Comparison of ENCODE assay signal across 21 cellular contexts in genomic region chr21:16976132-16976666, GRCh38.
DNase-seq lines count a peak whose midpoint lies in the region; TF ChIP-seq lines count a peak whose summit lies in the region.
"Had no signal": no experiment of that assay in that cellular context is flagged by ENCODE, and none has a peak within 500 bp of the region (broad histone marks: within the 10 kb centered on the region; RNA-seq: fewer than 3 reads in every experiment).

No MANE protein-coding gene starts in this region.

- in situ Hi-C loops in astrocyte of the spinal cord (cut with HindIII; ENCODE audit: low sequenced_read_pairs), result no loop called here

- H3K4me3 ChIP-seq in astrocyte of the spinal cord (ENCODE audit: low read depth, low read length), result no peak overlapping the region
- H3K4me3 ChIP-seq in fibroblast of mammary gland (ENCODE audit: control insufficient read depth, low read depth, low read length), result no peak overlapping the region
- H3K4me3 ChIP-seq: body of pancreas, colonic mucosa, gastroesophageal sphincter had no signal

- TF ChIP-seq CTCF in astrocyte of the spinal cord (IDR thresholded peaks at IDR 0.05; ENCODE audit: low read depth, low read length) (no peak), fibroblast of mammary gland (conservative IDR thresholded peaks at IDR 0.05; ENCODE audit: control insufficient read depth, insufficient read depth, low read depth, low read length) (no peak)

- DNase-seq in NCI-H2107 treated with DMSO at 0.1 percent for 48 hours (lab: John Stamatoyannopoulos, UW; ENCODE audit: unreplicated experiment), result peak; percentile 69
- peak; percentile 14 for DNase-seq in astrocyte of the spinal cord (ENCODE audit: low read depth, low spot score)
- peak; percentile 7 for DNase-seq in fibroblast of mammary gland (ENCODE audit: low read depth)
- peak; percentile 18 for DNase-seq in retina
- no peak for DNase-seq in OCI-M1 (lab: John Stamatoyannopoulos, UW)
- DNase-seq in activated CD4-positive, CD25-positive, alpha-beta regulatory T cell treated with anti-CD3 and anti-CD28 coated beads, Interleukin-2, amount 50 U/mL, for 72 hours, result no peak
- no peak for DNase-seq in activated CD8-positive, alpha-beta memory T cell treated with anti-CD3 and anti-CD28 coated beads, Interleukin-2, amount 50 U/mL, for 48 hours
- DNase-seq: activated CD8-positive, alpha-beta memory T cell treated with anti-CD3 and anti-CD28 coated beads for 24 hours; activated T-cell treated with anti-CD3 and anti-CD28 coated beads, Interleukin-2, amount 50 U/mL, for 48 hours; AML-193; body of pancreas; colonic mucosa; DND-41; H7; Karpas-422; NCI-H2029; NCI-H510A treated with DMSO at 0.1 percent for 48 hours; stimulated activated CD4-positive, alpha-beta T cell treated with anti-CD3 and anti-CD28 coated beads, Interleukin-4, amount 100 ng/mL, for 4 hours; stimulated activated naive CD8-positive, alpha-beta T cell treated with anti-CD3 and anti-CD28 coated beads, Interleukin-15, amount 100 ng/mL, for 72 hours; trophoblast cell had no signal

Comparison
In these comparisons a context has a peak if more than half of its experiments do, and no peak if none do; other contexts are left out.
1. DNase-seq: peak in NCI-H2107 treated with DMSO at 0.1 percent for 48 hours (single experiment), astrocyte of the spinal cord (single experiment), fibroblast of mammary gland (single experiment) and retina (single experiment); none in OCI-M1 (single experiment), activated CD4-positive, CD25-positive, alpha-beta regulatory T cell treated with anti-CD3 and anti-CD28 coated beads, Interleukin-2, amount 50 U/mL, for 72 hours (single experiment) and activated CD8-positive, alpha-beta memory T cell treated with anti-CD3 and anti-CD28 coated beads, Interleukin-2, amount 50 U/mL, for 48 hours (single experiment).